ENCODE assay signal across 8 cellular contexts in genomic region chr13:94549241-94550029, GRCh38. TPM values are rescaled to one million over a fixed set of nuclear protein-coding genes. Genes with fewer than 3 reads are reported as not detected.
A peak's percentile ranks its signal among the peaks of the same experiment; 100 is the strongest.
DNase-seq lines count a peak whose midpoint lies in the region; TF ChIP-seq lines count a peak whose summit lies in the region.

No MANE protein-coding gene starts in this region.

- H3K27ac ChIP-seq in SK-N-MC, result peak overlapping the region; percentile 97
- peak overlapping the region; percentile 95 for H3K27ac ChIP-seq in temporal lobe (ENCODE audit: low read depth, low read length)

- no peaks in the 10 kb centered on the region for H3K36me3 Mint-ChIP-seq in activated naive CD4-positive, alpha-beta T cell treated with anti-CD3 and anti-CD28 coated beads, Interleukin-2, amount 50 U/mL, for 24 hours

- no peaks in the 10 kb centered on the region for H3K36me3 ChIP-seq in SK-N-MC (ENCODE audit: insufficient read depth, low read length)

- H3K27ac Mint-ChIP-seq in activated naive CD4-positive, alpha-beta T cell treated with anti-CD3 and anti-CD28 coated beads, Interleukin-2, amount 50 U/mL, for 24 hours, result peak overlapping the region; percentile 100

- H3K4me1 Mint-ChIP-seq in activated naive CD4-positive, alpha-beta T cell treated with anti-CD3 and anti-CD28 coated beads, Interleukin-2, amount 50 U/mL, for 24 hours, result peaks cover 20% of the 10 kb centered on the region

- peak overlapping the region; percentile 92 for H3K9ac ChIP-seq in SK-N-MC (ENCODE audit: insufficient read length)

- H3K9me3 ChIP-seq in SK-N-MC (ENCODE audit: low read depth, low read length), result no peaks in the 10 kb centered on the region

- H3K9me3 Mint-ChIP-seq in activated naive CD4-positive, alpha-beta T cell treated with anti-CD3 and anti-CD28 coated beads, Interleukin-2, amount 50 U/mL, for 24 hours, result no peaks in the 10 kb centered on the region

- no peak for TF ChIP-seq CTCF in HFF-Myc (IDR thresholded peaks at IDR 0.05; ENCODE audit: low read depth, low read length, missing control alignments)

- H3K4me3 ChIP-seq in HFF-Myc (replicated peaks; ENCODE audit: low read depth, low read length), result peak overlapping the region; percentile 73
- H3K4me3 ChIP-seq in SK-N-MC, result peak overlapping the region; percentile 99

- DNase-seq in GM04503 (ENCODE audit: low read depth) (peak; percentile 88), HFF-Myc (ENCODE audit: extremely low read depth, low read depth) (peak; percentile 91), MV-4-11 (lab: John Stamatoyannopoulos, UW) (peak; percentile 95), SK-N-MC (ENCODE audit: low read depth, low spot score) (peak; percentile 96), glomerular endothelial cell (ENCODE audit: extremely low read depth, low read depth, low spot score) (peak; percentile 94), occipital lobe (lab: John Stamatoyannopoulos, UW) (peak; percentile 90)

- H3K27me3 Mint-ChIP-seq in activated naive CD4-positive, alpha-beta T cell treated with anti-CD3 and anti-CD28 coated beads, Interleukin-2, amount 50 U/mL, for 24 hours, result peaks cover 1% of the 10 kb centered on the region

- peak overlapping the region; percentile 89 for H3K4me3 Mint-ChIP-seq in activated naive CD4-positive, alpha-beta T cell treated with anti-CD3 and anti-CD28 coated beads, Interleukin-2, amount 50 U/mL, for 24 hours

RNA-seq across cellular contexts. Expression of gene TGDS, which starts 46.5 kb away (rescaled TPM):
- total RNA-seq in glomerular endothelial cell (9.3 and 10.8 TPM in 2 replicates), occipital lobe (7.0 TPM), temporal lobe (4.4 TPM)

RNA-seq across cellular contexts. Expression of gene GPR180, which starts 52.2 kb away (rescaled TPM):
- total RNA-seq in glomerular endothelial cell, result 9.9 and 10.6 TPM in 2 replicates
- 10.6 TPM for total RNA-seq in occipital lobe
- total RNA-seq in temporal lobe, result 7.6 TPM

Comparison
In these comparisons a context has a peak if more than half of its experiments do, and no peak if none do; other contexts are left out.
1. Peak in every context shown above with its lines: DNase-seq, H3K4me3 ChIP-seq and H3K27ac ChIP-seq.